8 cellular contexts compared by ENCODE assay signal in genomic region chr7:975702-976473, GRCh38. TPM values are rescaled to one million over a fixed set of nuclear protein-coding genes. Genes with fewer than 3 reads are reported as not detected.
A peak's percentile ranks its signal among the peaks of the same experiment; 100 is the strongest.
DNase-seq lines count a peak whose midpoint lies in the region; ATAC-seq and TF ChIP-seq lines count a peak whose summit lies in the region.
"Had no signal": no experiment of that assay in that cellular context is flagged by ENCODE, and none has a peak within 500 bp of the region (broad histone marks: within the 10 kb centered on the region; RNA-seq: fewer than 3 reads in every experiment).

No MANE protein-coding gene starts in this region.

- no peaks in the 10 kb centered on the region for H3K9me3 Mint-ChIP-seq in activated CD8-positive, alpha-beta T cell treated with anti-CD3 and anti-CD28 coated beads for 36 hours
- H3K9me3 Mint-ChIP-seq in stimulated activated effector memory CD8-positive, alpha-beta T cell treated with anti-CD3 and anti-CD28 coated beads, Interleukin-12 subunit alpha, Interleukin-12 subunit beta, amount 100 ng/mL, for 72 hours = no peaks in the 10 kb centered on the region

- no peaks in the 10 kb centered on the region for H3K27me3 ChIP-seq in iPS DF 6.9 (ENCODE audit: control insufficient read depth, insufficient read depth, low read length)

- peak overlapping the region; percentile 96 for H3K4me3 Mint-ChIP-seq in activated CD8-positive, alpha-beta T cell treated with anti-CD3 and anti-CD28 coated beads for 36 hours
- peak overlapping the region; percentile 88 for H3K4me3 Mint-ChIP-seq in stimulated activated effector memory CD8-positive, alpha-beta T cell treated with anti-CD3 and anti-CD28 coated beads, Interleukin-12 subunit alpha, Interleukin-12 subunit beta, amount 100 ng/mL, for 72 hours

- H3K4me3 ChIP-seq in HFF-Myc (replicated peaks; ENCODE audit: low read depth, low read length) = peak overlapping the region; percentile 94
- peak overlapping the region; percentile 11; the same call in 1 of the 2 replicates for H3K4me3 ChIP-seq in iPS DF 6.9 (ENCODE audit: low read length)

- peaks cover 24% of the 10 kb centered on the region for H3K4me1 Mint-ChIP-seq in activated CD8-positive, alpha-beta T cell treated with anti-CD3 and anti-CD28 coated beads for 36 hours (ENCODE audit: low read depth)
- H3K4me1 Mint-ChIP-seq in stimulated activated effector memory CD8-positive, alpha-beta T cell treated with anti-CD3 and anti-CD28 coated beads, Interleukin-12 subunit alpha, Interleukin-12 subunit beta, amount 100 ng/mL, for 72 hours = peaks cover 11% of the 10 kb centered on the region

- no peaks in the 10 kb centered on the region for H3K9me3 ChIP-seq in iPS DF 6.9 (ENCODE audit: control insufficient read depth, insufficient read depth, low read length)

- peaks cover 2% of the 10 kb centered on the region; the same call in 1 of the 2 replicates for H3K4me1 ChIP-seq in iPS DF 6.9 (ENCODE audit: control insufficient read depth, insufficient read depth, low read length)

- CTCF ChIA-PET in activated CD8-positive, alpha-beta T cell treated with anti-CD3 and anti-CD28 coated beads for 36 hours (lab: Charles Lee) = interaction anchor here (1.2 to 7.5 kb wide), 5 partner anchors 9 to 201 kb away, joined by 3 to 67 read pairs (median 6); no protein-coding TSS in a partner anchor

- POLR2A ChIA-PET in activated CD8-positive, alpha-beta T cell treated with anti-CD3 and anti-CD28 coated beads for 36 hours (lab: Charles Lee) = interaction anchor here (0.8 to 2.4 kb wide), 14 partner anchors 8 to 200 kb away, joined by 3 to 19 read pairs (median 5); a partner anchor contains a TSS

- peaks cover 24% of the 10 kb centered on the region for H3K36me3 Mint-ChIP-seq in activated CD8-positive, alpha-beta T cell treated with anti-CD3 and anti-CD28 coated beads for 36 hours (ENCODE audit: low read depth)
- peaks cover 41% of the 10 kb centered on the region for H3K36me3 Mint-ChIP-seq in stimulated activated effector memory CD8-positive, alpha-beta T cell treated with anti-CD3 and anti-CD28 coated beads, Interleukin-12 subunit alpha, Interleukin-12 subunit beta, amount 100 ng/mL, for 72 hours

- no peak overlapping the region for H3K27ac Mint-ChIP-seq in activated CD8-positive, alpha-beta T cell treated with anti-CD3 and anti-CD28 coated beads for 36 hours
- H3K27ac Mint-ChIP-seq in stimulated activated effector memory CD8-positive, alpha-beta T cell treated with anti-CD3 and anti-CD28 coated beads, Interleukin-12 subunit alpha, Interleukin-12 subunit beta, amount 100 ng/mL, for 72 hours = peak overlapping the region; percentile 90

- intact Hi-C loops in activated CD8-positive, alpha-beta T cell treated with anti-CD3 and anti-CD28 coated beads for 36 hours (cut with micrococcal nuclease) = no loop called here

- no peak for ATAC-seq in activated CD8-positive, alpha-beta T cell treated with anti-CD3 and anti-CD28 coated beads for 36 hours
- ATAC-seq in stimulated activated effector memory CD8-positive, alpha-beta T cell treated with anti-CD3 and anti-CD28 coated beads, Interleukin-12 subunit alpha, Interleukin-12 subunit beta, amount 100 ng/mL, for 72 hours = no peak
- no peak for ATAC-seq in HG03280 (IDR thresholded peaks at IDR 0.05; ENCODE audit: unreplicated experiment)
- ATAC-seq in HG03342 (IDR thresholded peaks at IDR 0.05; ENCODE audit: unreplicated experiment) = no peak

- no peak for TF ChIP-seq CTCF in HFF-Myc (IDR thresholded peaks at IDR 0.05; ENCODE audit: low read depth, low read length, missing control alignments)
- no peak for TF ChIP-seq CTCF in activated CD8-positive, alpha-beta T cell treated with anti-CD3 and anti-CD28 coated beads for 36 hours (IDR thresholded peaks at IDR 0.05)

- no peak overlapping the region for H3K27ac ChIP-seq in iPS DF 6.9 (ENCODE audit: low read length)

- DNase-seq in HFF-Myc (ENCODE audit: extremely low read depth, low read depth) (no peak), iPS DF 6.9 (ENCODE audit: low read depth, low spot score) (no peak), NCI-H2171 treated with DMSO at 0.1 percent for 48 hours (lab: John Stamatoyannopoulos, UW) (no peak)
- no peak for DNase-seq in activated CD8-positive, alpha-beta T cell treated with anti-CD3 and anti-CD28 coated beads for 36 hours
- no peak for DNase-seq in stimulated activated effector memory CD8-positive, alpha-beta T cell treated with anti-CD3 and anti-CD28 coated beads, Interleukin-12 subunit alpha, Interleukin-12 subunit beta, amount 100 ng/mL, for 72 hours (ENCODE audit: low spot score in 2 of 2)

- H3K27me3 Mint-ChIP-seq in activated CD8-positive, alpha-beta T cell treated with anti-CD3 and anti-CD28 coated beads for 36 hours = no peaks in the 10 kb centered on the region

- H3K36me3 ChIP-seq in iPS DF 6.9 (ENCODE audit: control insufficient read depth, insufficient read depth, low read length) = peaks cover 5% of the 10 kb centered on the region

- no CpG with 5 or more reads among the region's 28 CpGs for WGBS in iPS DF 6.9 (ENCODE audit: insufficient coverage, insufficient read length)

RNA-seq across cellular contexts. Expression of gene COX19, which starts 0.5 kb away (rescaled TPM):
- total RNA-seq in activated CD8-positive, alpha-beta T cell treated with anti-CD3 and anti-CD28 coated beads for 36 hours = 10 to 100 TPM; 15.5 to 18.0 TPM

RNA-seq across cellular contexts. Expression of gene CYP2W1, which starts 7.1 kb away (rescaled TPM):
- total RNA-seq in activated CD8-positive, alpha-beta T cell treated with anti-CD3 and anti-CD28 coated beads for 36 hours = not detected
- total RNA-seq: T-helper 1 cell treated with Interleukin-12 subunit alpha and Interleukin-12 subunit beta and Interleukin-4 antibody, amounts not matched to agents 30 ng/mL and 1 ng/mL, for 36 hours had no signal

RNA-seq across cellular contexts. Expression of gene ADAP1, which starts 21.4 kb away (rescaled TPM):
- 10 to 100 TPM; 34.6 to 40.9 TPM for total RNA-seq in activated CD8-positive, alpha-beta T cell treated with anti-CD3 and anti-CD28 coated beads for 36 hours
